Comparison of ENCODE assay signal across 2 cellular contexts in the genomic region with DNA sequence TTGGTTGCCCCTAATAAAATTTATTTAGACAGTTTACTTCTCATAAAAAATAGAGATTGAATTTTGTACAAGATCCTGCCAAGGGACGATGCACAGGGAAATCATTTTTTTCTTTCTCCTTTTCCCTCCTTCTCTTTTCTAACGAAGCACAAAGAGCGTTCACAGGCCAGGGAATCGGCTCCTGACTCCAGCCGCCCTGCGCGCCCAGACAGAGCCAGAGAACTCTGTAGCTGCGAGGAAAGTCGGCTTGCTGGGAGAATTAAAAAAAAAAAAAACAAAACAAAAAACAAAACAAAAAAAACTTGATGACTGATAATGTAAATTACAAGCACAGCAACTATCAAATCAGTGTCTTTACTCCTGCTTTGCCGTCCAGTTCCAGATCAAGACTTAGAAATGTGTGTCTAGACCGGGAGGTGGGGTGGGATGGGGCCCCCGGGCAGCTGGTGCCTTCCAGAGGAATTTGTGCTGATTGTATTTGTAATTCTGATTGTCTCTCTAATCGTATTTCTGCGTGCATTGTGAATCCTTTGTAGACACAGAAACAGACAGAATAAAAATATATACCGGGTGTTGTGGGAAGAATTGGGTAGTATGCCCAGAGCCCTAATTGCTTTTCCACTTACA.
TF ChIP-seq lines count a peak whose summit lies in the region.

No MANE protein-coding gene starts in this region.

TF ChIP-seq in SK-N-SH, 30 proteins besides CTCF, POLR2A, EP300 and RAD21 (continued from another document):
- TF ChIP-seq, protein P1, sequence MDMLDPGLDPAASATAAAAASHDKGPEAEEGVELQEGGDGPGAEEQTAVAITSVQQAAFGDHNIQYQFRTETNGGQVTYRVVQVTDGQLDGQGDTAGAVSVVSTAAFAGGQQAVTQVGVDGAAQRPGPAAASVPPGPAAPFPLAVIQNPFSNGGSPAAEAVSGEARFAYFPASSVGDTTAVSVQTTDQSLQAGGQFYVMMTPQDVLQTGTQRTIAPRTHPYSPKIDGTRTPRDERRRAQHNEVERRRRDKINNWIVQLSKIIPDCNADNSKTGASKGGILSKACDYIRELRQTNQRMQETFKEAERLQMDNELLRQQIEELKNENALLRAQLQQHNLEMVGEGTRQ (IDR thresholded peaks at IDR 0.05; ENCODE audit: borderline replicate concordance, low read depth, low read length): no peak

TF ChIP-seq in SK-N-SH treated with all-trans-retinoic acid at 6 μM for 48 hours, 23 proteins besides CTCF, POLR2A, EP300 and RAD21 (continued from another document):
- TF ChIP-seq PPARA (CRISPR knock-in tag; IDR thresholded peaks at IDR 0.05; ENCODE audit: borderline replicate concordance): no peak
- TF ChIP-seq, protein P2, sequence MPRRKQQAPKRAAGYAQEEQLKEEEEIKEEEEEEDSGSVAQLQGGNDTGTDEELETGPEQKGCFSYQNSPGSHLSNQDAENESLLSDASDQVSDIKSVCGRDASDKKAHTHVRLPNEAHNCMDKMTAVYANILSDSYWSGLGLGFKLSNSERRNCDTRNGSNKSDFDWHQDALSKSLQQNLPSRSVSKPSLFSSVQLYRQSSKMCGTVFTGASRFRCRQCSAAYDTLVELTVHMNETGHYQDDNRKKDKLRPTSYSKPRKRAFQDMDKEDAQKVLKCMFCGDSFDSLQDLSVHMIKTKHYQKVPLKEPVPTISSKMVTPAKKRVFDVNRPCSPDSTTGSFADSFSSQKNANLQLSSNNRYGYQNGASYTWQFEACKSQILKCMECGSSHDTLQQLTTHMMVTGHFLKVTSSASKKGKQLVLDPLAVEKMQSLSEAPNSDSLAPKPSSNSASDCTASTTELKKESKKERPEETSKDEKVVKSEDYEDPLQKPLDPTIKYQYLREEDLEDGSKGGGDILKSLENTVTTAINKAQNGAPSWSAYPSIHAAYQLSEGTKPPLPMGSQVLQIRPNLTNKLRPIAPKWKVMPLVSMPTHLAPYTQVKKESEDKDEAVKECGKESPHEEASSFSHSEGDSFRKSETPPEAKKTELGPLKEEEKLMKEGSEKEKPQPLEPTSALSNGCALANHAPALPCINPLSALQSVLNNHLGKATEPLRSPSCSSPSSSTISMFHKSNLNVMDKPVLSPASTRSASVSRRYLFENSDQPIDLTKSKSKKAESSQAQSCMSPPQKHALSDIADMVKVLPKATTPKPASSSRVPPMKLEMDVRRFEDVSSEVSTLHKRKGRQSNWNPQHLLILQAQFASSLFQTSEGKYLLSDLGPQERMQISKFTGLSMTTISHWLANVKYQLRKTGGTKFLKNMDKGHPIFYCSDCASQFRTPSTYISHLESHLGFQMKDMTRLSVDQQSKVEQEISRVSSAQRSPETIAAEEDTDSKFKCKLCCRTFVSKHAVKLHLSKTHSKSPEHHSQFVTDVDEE (CRISPR knock-in tag; IDR thresholded peaks at IDR 0.05): no peak
- no peak for TF ChIP-seq BACH2 (CRISPR knock-in tag; IDR thresholded peaks at IDR 0.05; ENCODE audit: borderline replicate concordance)
- no peak for TF ChIP-seq RARB (CRISPR knock-in tag; IDR thresholded peaks at IDR 0.05)
- TF ChIP-seq, protein P3, sequence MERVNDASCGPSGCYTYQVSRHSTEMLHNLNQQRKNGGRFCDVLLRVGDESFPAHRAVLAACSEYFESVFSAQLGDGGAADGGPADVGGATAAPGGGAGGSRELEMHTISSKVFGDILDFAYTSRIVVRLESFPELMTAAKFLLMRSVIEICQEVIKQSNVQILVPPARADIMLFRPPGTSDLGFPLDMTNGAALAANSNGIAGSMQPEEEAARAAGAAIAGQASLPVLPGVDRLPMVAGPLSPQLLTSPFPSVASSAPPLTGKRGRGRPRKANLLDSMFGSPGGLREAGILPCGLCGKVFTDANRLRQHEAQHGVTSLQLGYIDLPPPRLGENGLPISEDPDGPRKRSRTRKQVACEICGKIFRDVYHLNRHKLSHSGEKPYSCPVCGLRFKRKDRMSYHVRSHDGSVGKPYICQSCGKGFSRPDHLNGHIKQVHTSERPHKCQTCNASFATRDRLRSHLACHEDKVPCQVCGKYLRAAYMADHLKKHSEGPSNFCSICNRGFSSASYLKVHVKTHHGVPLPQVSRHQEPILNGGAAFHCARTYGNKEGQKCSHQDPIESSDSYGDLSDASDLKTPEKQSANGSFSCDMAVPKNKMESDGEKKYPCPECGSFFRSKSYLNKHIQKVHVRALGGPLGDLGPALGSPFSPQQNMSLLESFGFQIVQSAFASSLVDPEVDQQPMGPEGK (CRISPR knock-in tag; IDR thresholded peaks at IDR 0.05; ENCODE audit: borderline replicate concordance): no peak
